In genomic region chr20:10645205-10645570, GRCh38 we compare ENCODE assay signal across 1 cellular context.
TF ChIP-seq lines count a peak whose summit lies in the region.

No MANE protein-coding gene starts in this region.

TF ChIP-seq in HepG2, 621 proteins besides CTCF, POLR2A, EP300 and RAD21 (continued from another document):
- TF ChIP-seq SP1 (IDR thresholded peaks at IDR 0.05) (no peak), SP1 (CRISPR knock-in tag; IDR thresholded peaks at IDR 0.05) (no peak)
